In genomic region chr2:72863046-72863445, GRCh38 we compare ENCODE assay signal across 12 cellular contexts. TPM values are rescaled to one million over a fixed set of nuclear protein-coding genes. Genes with fewer than 3 reads are reported as not detected.
DNase-seq lines count a peak whose midpoint lies in the region; TF ChIP-seq lines count a peak whose summit lies in the region.
"Had no signal": no experiment of that assay in that cellular context is flagged by ENCODE, and none has a peak within 500 bp of the region (broad histone marks: within the 10 kb centered on the region; RNA-seq: fewer than 3 reads in every experiment).

No MANE protein-coding gene starts in this region.

- no TSS peak for BruUV-seq in Calu3 (replicated peaks; lab: Mats Ljungman, UMichigan)

- no peaks in the 10 kb centered on the region for H3K4me1 ChIP-seq in muscle layer of colon (ENCODE audit: insufficient read depth, low read length)
- H3K4me1 ChIP-seq: prostate gland had no signal

- H3K4me1 Mint-ChIP-seq in Calu3 (ENCODE audit: low read depth, unreplicated experiment) (peaks cover 14% of the 10 kb centered on the region), HFFc6 (ENCODE audit: low read depth) (peaks cover 17% of the 10 kb centered on the region), brain (peaks cover 9% of the 10 kb centered on the region)

- H3K4me3 Mint-ChIP-seq in Calu3 (ENCODE audit: low read depth, unreplicated experiment), result peak overlapping the region; percentile 71
- peak overlapping the region; percentile 88; the same call in 1 of the 2 replicates for H3K4me3 Mint-ChIP-seq in HFFc6
- H3K4me3 Mint-ChIP-seq in brain, result peak overlapping the region in 4 of 5 experiments; percentile 81 to 87 (median 84)

- peaks cover 4% of the 10 kb centered on the region for H3K27me3 Mint-ChIP-seq in Calu3 (ENCODE audit: unreplicated experiment)
- H3K27me3 Mint-ChIP-seq in HFFc6 (ENCODE audit: insufficient read depth), result peaks cover 8% of the 10 kb centered on the region
- peaks cover 47% of the 10 kb centered on the region for H3K27me3 Mint-ChIP-seq in brain

- H3K36me3 Mint-ChIP-seq in Calu3 (ENCODE audit: insufficient read depth, unreplicated experiment) (no peaks in the 10 kb centered on the region), HFFc6 (ENCODE audit: low read depth) (no peaks in the 10 kb centered on the region), brain (no peaks in the 10 kb centered on the region)
- H3K36me3 Mint-ChIP-seq: activated CD4-positive, alpha-beta memory T cell treated with anti-CD3 and anti-CD28 coated beads for 36 hours; activated naive CD8-positive, alpha-beta T cell had no signal

- intact Hi-C loops in Calu3 (cut with micrococcal nuclease; ENCODE audit: unreplicated experiment), result no loop called here

- H3K27ac Mint-ChIP-seq in Calu3 (ENCODE audit: unreplicated experiment) (no peak overlapping the region), HFFc6 (no peak overlapping the region), brain (no peak overlapping the region)
- H3K27ac Mint-ChIP-seq: activated CD4-positive, alpha-beta memory T cell treated with anti-CD3 and anti-CD28 coated beads for 36 hours; activated naive CD8-positive, alpha-beta T cell had no signal

- H3K4me3 ChIP-seq in muscle layer of colon (ENCODE audit: low read depth in 1 of 2, low read length in 2 of 2), result peak overlapping the region; percentile 4 to 36
- H3K4me3 ChIP-seq: prostate gland had no signal

- TF ChIP-seq CTCF in Calu3 (IDR thresholded peaks at IDR 0.05; ENCODE audit: unreplicated experiment) (no peak), HFFc6 (IDR thresholded peaks at IDR 0.05) (no peak), brain (conservative IDR thresholded peaks at IDR 0.05) (no peak)

- H3K9me3 ChIP-seq in muscle layer of colon (ENCODE audit: low read length), result no peaks in the 10 kb centered on the region
- H3K9me3 ChIP-seq: gastrocnemius medialis, prostate gland had no signal

- peaks cover 0 to 4% of the 10 kb centered on the region in 2 donors for H3K27me3 ChIP-seq in muscle layer of colon (ENCODE audit: control insufficient read depth in 1 of 2, insufficient read depth in 2 of 2, low read length in 2 of 2)

- no peaks in the 10 kb centered on the region for H3K36me3 ChIP-seq in muscle layer of colon (ENCODE audit: insufficient read depth, low read length)
- H3K36me3 ChIP-seq: gastrocnemius medialis, prostate gland had no signal

- CTCF ChIA-PET in Calu3 (lab: Charles Lee), result interaction anchor here (0.6 to 1.3 kb wide), 7 partner anchors 11 to 97 kb away, joined by 3 to 16 read pairs (median 5); partner anchors contain the start of gene SPR

- no peak overlapping the region for H3K9ac ChIP-seq in muscle layer of colon (ENCODE audit: low read length)

- H3K27ac ChIP-seq in muscle layer of colon (ENCODE audit: low read depth, low read length), result no peak overlapping the region
- H3K27ac ChIP-seq: gastrocnemius medialis, prostate gland had no signal

- no peaks in the 10 kb centered on the region for H3K9me3 Mint-ChIP-seq in Calu3 (ENCODE audit: low read depth, unreplicated experiment)
- no peaks in the 10 kb centered on the region for H3K9me3 Mint-ChIP-seq in HFFc6
- H3K9me3 Mint-ChIP-seq in brain, result peaks cover 0 to 5% (median 0%) of the 10 kb centered on the region in 5 experiments
- H3K9me3 Mint-ChIP-seq: activated CD4-positive, alpha-beta memory T cell treated with anti-CD3 and anti-CD28 coated beads for 36 hours had no signal

- DNase-seq in Calu3, result no peak
- no peak for DNase-seq in HFFc6
- no peak for DNase-seq in foreskin melanocyte
- no peak for DNase-seq in activated effector memory CD4-positive, alpha-beta T cell treated with Interleukin-2 at 50 U/mL for 16 hours
- no peak for DNase-seq in NCI-H82 treated with DMSO at 0.1 percent for 48 hours (lab: John Stamatoyannopoulos, UW; ENCODE audit: unreplicated experiment)
- DNase-seq in activated T-cell treated with anti-CD3 and anti-CD28 coated beads, Interleukin-2, amount 50 U/mL, for 48 hours, result no peak

RNA-seq across cellular contexts. Expression of gene SPR, which starts 24.2 kb away (rescaled TPM):
- 71.1 and 84.4 TPM in 2 replicates for total RNA-seq in Calu3 (2022)
- total RNA-seq in HFFc6 (2021; fragmentation: NEBNext Ultra II Directional; extraction: Animal tissue kit (Norgen Biotek cat#: 25700)), result 10 to 100 TPM; 17.0 to 21.6 (median 19.0) TPM
- 7.1 TPM for polyA plus RNA-seq in brain (ENCODE audit: insufficient read depth, low read depth, low replicate concordance)

RNA-seq across cellular contexts. Expression of gene EXOC6B, which starts 37.2 kb away (rescaled TPM):
- total RNA-seq in Calu3 (2022), result 26.4 and 26.6 TPM in 2 replicates
- total RNA-seq in HFFc6 (2021; fragmentation: NEBNext Ultra II Directional; extraction: Animal tissue kit (Norgen Biotek cat#: 25700)), result 10 to 100 TPM; 24.8 to 33.0 (median 27.4) TPM
- 14.0 TPM for polyA plus RNA-seq in brain (ENCODE audit: insufficient read depth, low read depth, low replicate concordance)

RNA-seq across cellular contexts. Expression of gene EMX1, which starts 54.3 kb away (rescaled TPM):
- total RNA-seq in Calu3 (2022), result not detected in 2 replicates
- not detected for total RNA-seq in HFFc6 (2021; fragmentation: NEBNext Ultra II Directional; extraction: Animal tissue kit (Norgen Biotek cat#: 25700))
- 9.1 TPM for polyA plus RNA-seq in brain (ENCODE audit: insufficient read depth, low read depth, low replicate concordance)
- total RNA-seq: activated CD4-positive, alpha-beta memory T cell treated with anti-CD3 and anti-CD28 coated beads for 36 hours; gastrocnemius medialis had no signal
